10 cellular contexts compared by ENCODE assay signal in genomic region chrX:21943460-21944135, GRCh38. TPM values are rescaled to one million over a fixed set of nuclear protein-coding genes. Genes with fewer than 3 reads are reported as not detected.
DNase-seq lines count a peak whose midpoint lies in the region; ATAC-seq and TF ChIP-seq lines count a peak whose summit lies in the region.
"Had no signal": no experiment of that assay in that cellular context is flagged by ENCODE, and none has a peak within 500 bp of the region (broad histone marks: within the 10 kb centered on the region; RNA-seq: fewer than 3 reads in every experiment).

No MANE protein-coding gene starts in this region.

- H3K9me3 Mint-ChIP-seq in activated B cell treated with CpG ODN at 0.5 μM for 24 hours: no peaks in the 10 kb centered on the region

- TF ChIP-seq CTCF in heart right ventricle (IDR thresholded peaks at IDR 0.05) (no peak), activated B cell treated with CpG ODN at 0.5 μM for 24 hours (IDR thresholded peaks at IDR 0.05) (no peak), foreskin keratinocyte (conservative IDR thresholded peaks at IDR 0.05) (no peak), thyroid gland (IDR thresholded peaks at IDR 0.05) (no peak)

- H3K4me3 Mint-ChIP-seq in activated B cell treated with CpG ODN at 0.5 μM for 24 hours: peak overlapping the region; percentile 65

- peak overlapping the region; percentile 52 for H3K27ac Mint-ChIP-seq in activated B cell treated with CpG ODN at 0.5 μM for 24 hours

- POLR2A ChIA-PET in activated B cell treated with CpG ODN at 0.5 μM for 24 hours (lab: Charles Lee): interaction anchor here (0.6 kb wide), 1 partner anchor 10 kb away, joined by 4 read pairs; no protein-coding TSS in a partner anchor

- DNase-seq in heart right ventricle: no peak
- no peak for DNase-seq in Right ventricle myocardium superior
- no peak for DNase-seq in activated B cell treated with CpG ODN at 0.5 μM for 24 hours
- DNase-seq in foreskin keratinocyte: peak; percentile 80 to 91
- DNase-seq in thyroid gland: peak; percentile 53 to 54
- DNase-seq in mucosa of gallbladder (ENCODE audit: low spot score): no peak
- no peak for DNase-seq in NK-92 (lab: John Stamatoyannopoulos, UW; ENCODE audit: unreplicated experiment)
- no peak for DNase-seq in stimulated activated CD4-positive, alpha-beta T cell treated with anti-CD3 and anti-CD28 coated beads, Interleukin-4, amount 100 ng/mL, for 1 hour
- DNase-seq: DMS53 had no signal

- no peaks in the 10 kb centered on the region for H3K9me3 ChIP-seq in heart right ventricle
- no peaks in the 10 kb centered on the region for H3K9me3 ChIP-seq in thyroid gland

- TF ChIP-seq POLR2A in thyroid gland (IDR thresholded peaks at IDR 0.05): no peak

- peaks cover 0 to 53% (median 15%) of the 10 kb centered on the region in 9 donors for H3K4me1 ChIP-seq in heart right ventricle
- H3K4me1 ChIP-seq in foreskin keratinocyte: peaks cover 8% of the 10 kb centered on the region
- H3K4me1 ChIP-seq in thyroid gland: peaks cover 15 to 19% of the 10 kb centered on the region in 2 donors

- H3K4me1 Mint-ChIP-seq in activated B cell treated with CpG ODN at 0.5 μM for 24 hours: peaks cover 40% of the 10 kb centered on the region

- intact Hi-C loops in heart right ventricle (cut with DNase I) (no loop called here), Right ventricle myocardium superior (cut with DNase I) (no loop called here), activated B cell treated with CpG ODN at 0.5 μM for 24 hours (cut with micrococcal nuclease) (loop anchor here (5.0 kb wide), 1 partner anchor 119 kb away; no protein-coding TSS in a partner anchor), thyroid gland (cut with DNase I) (no loop called here)

- no peak overlapping the region for H3K4me3 ChIP-seq in heart right ventricle
- no peak overlapping the region for H3K4me3 ChIP-seq in thyroid gland (replicated peaks in 1 of 3)
- H3K4me3 ChIP-seq: SK-N-MC had no signal

- ATAC-seq in heart right ventricle (no peak), Right ventricle myocardium superior (ENCODE audit: poor library complexity) (no peak), activated B cell treated with CpG ODN at 0.5 μM for 24 hours (ENCODE audit: low read depth) (no peak), foreskin keratinocyte (peak; percentile 62)

- H3K27ac ChIP-seq in heart right ventricle: peak overlapping the region in 6 of 10 donors; percentile 22 to 46 (median 31)
- peak overlapping the region; percentile 89 for H3K27ac ChIP-seq in foreskin keratinocyte
- peak overlapping the region; percentile 40 to 65 (median 56) for H3K27ac ChIP-seq in thyroid gland
- H3K27ac ChIP-seq: SK-N-MC had no signal

- no peaks in the 10 kb centered on the region for H3K36me3 ChIP-seq in heart right ventricle
- H3K36me3 ChIP-seq in thyroid gland: no peaks in the 10 kb centered on the region

- H3K27me3 ChIP-seq in heart right ventricle: peaks cover 0 to 9% (median 0%) of the 10 kb centered on the region in 7 donors
- H3K27me3 ChIP-seq in foreskin keratinocyte: no peaks in the 10 kb centered on the region
- no peaks in the 10 kb centered on the region for H3K27me3 ChIP-seq in thyroid gland

- WGBS in heart right ventricle, 2 donors: 58 to 62% methylated on average over 11 of the region's 11 CpGs
- 55 to 67% methylated on average over 11 of the region's 11 CpGs for WGBS in thyroid gland, 2 donors

- H3K36me3 Mint-ChIP-seq in activated B cell treated with CpG ODN at 0.5 μM for 24 hours (ENCODE audit: low read depth): peaks cover 2% of the 10 kb centered on the region

- no peaks in the 10 kb centered on the region for H3K27me3 Mint-ChIP-seq in activated B cell treated with CpG ODN at 0.5 μM for 24 hours

- CTCF ChIA-PET in activated B cell treated with CpG ODN at 0.5 μM for 24 hours (lab: Charles Lee): no interaction called here

RNA-seq across cellular contexts. Expression of gene SMS, which starts 3.1 kb away (rescaled TPM):
- total RNA-seq in heart right ventricle (10 to 100 TPM; 44.0 to 70.9 (median 53.5) TPM), Right ventricle myocardium superior (53.3 TPM), activated B cell treated with CpG ODN at 0.5 μM for 24 hours (66.3 and 69.7 TPM in 2 replicates), foreskin keratinocyte (170 and 201 TPM in 2 replicates), thyroid gland (100 to 1,000 TPM in 1 of 4 donors, 10 to 100 TPM in 3; 89.6 to 128 (median 91.4) TPM), mucosa of gallbladder (67.0 TPM)
- polyA plus RNA-seq in heart right ventricle (10 to 100 TPM; 22.3 to 65.4 TPM), foreskin keratinocyte (125 and 160 TPM in 2 replicates)

Comparison
In these comparisons a context has a peak if more than half of its experiments do, and no peak if none do; other contexts are left out.
1. DNase-seq: peak in foreskin keratinocyte (2 of 2) and thyroid gland (2 of 2); none in heart right ventricle (0 of 2), Right ventricle myocardium superior (single experiment), activated B cell treated with CpG ODN at 0.5 μM for 24 hours (single experiment), mucosa of gallbladder (single experiment), NK-92 (single experiment) and stimulated activated CD4-positive, alpha-beta T cell treated with anti-CD3 and anti-CD28 coated beads, Interleukin-4, amount 100 ng/mL, for 1 hour (single experiment).
2. H3K27ac ChIP-seq: peak in every context shown above with its lines; median percentile 89 in foreskin keratinocyte; 56 in thyroid gland; 31 in heart right ventricle.